1 cellular context compared by ENCODE assay signal in the genomic region with DNA sequence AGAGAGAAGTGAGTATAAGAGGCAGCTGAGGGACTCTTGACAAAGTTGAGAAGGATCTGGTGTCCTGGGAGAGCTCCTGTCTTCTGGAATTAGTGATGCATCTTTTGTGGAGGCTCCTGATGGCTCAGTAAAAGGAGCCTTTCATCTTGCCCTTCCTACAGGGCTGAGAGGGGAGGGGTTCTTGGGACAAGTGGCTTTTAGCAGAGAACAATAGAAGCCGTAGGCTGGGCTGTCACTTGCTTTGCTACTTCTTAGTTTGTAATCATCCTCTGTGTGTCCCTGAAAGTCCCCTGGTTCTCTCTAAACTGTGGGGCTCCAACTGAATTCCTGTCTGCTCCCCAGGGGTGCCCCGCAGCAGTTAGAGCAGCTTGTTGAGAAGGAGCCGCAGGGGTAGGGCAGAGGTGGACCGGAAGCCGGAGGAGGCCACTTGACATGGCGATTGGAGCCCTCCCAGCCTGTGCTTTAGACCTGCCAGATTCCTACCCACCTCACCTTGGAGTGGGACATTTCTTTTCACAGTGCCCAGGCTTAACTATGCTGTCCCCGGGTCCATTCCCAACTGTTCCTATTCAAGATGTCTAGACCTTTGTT.
TF ChIP-seq lines count a peak whose summit lies in the region.

No MANE protein-coding gene starts in this region.

TF ChIP-seq in GM23338, 12 proteins besides CTCF, POLR2A, EP300 and RAD21 (continued from another document):
- TF ChIP-seq ZNF462 (CRISPR knock-in tag; IDR thresholded peaks at IDR 0.05) (no peak), EZH2 (IDR thresholded peaks at IDR 0.05; ENCODE audit: low read depth, unreplicated experiment) (no peak), EZH2phosphoT487 (IDR thresholded peaks at IDR 0.05; ENCODE audit: unreplicated experiment) (no peak), STAT1 (IDR thresholded peaks at IDR 0.05; ENCODE audit: unreplicated experiment) (no peak), JUNB (IDR thresholded peaks at IDR 0.05; ENCODE audit: unreplicated experiment) (no peak), ZNF114 (CRISPR knock-in tag; IDR thresholded peaks at IDR 0.05) (no peak), ZNF331 (CRISPR knock-in tag; IDR thresholded peaks at IDR 0.05; ENCODE audit: low read depth) (no peak), CREB1 (CRISPR knock-in tag; IDR thresholded peaks at IDR 0.05; ENCODE audit: low read depth) (no peak)
- TF ChIP-seq, protein P1, sequence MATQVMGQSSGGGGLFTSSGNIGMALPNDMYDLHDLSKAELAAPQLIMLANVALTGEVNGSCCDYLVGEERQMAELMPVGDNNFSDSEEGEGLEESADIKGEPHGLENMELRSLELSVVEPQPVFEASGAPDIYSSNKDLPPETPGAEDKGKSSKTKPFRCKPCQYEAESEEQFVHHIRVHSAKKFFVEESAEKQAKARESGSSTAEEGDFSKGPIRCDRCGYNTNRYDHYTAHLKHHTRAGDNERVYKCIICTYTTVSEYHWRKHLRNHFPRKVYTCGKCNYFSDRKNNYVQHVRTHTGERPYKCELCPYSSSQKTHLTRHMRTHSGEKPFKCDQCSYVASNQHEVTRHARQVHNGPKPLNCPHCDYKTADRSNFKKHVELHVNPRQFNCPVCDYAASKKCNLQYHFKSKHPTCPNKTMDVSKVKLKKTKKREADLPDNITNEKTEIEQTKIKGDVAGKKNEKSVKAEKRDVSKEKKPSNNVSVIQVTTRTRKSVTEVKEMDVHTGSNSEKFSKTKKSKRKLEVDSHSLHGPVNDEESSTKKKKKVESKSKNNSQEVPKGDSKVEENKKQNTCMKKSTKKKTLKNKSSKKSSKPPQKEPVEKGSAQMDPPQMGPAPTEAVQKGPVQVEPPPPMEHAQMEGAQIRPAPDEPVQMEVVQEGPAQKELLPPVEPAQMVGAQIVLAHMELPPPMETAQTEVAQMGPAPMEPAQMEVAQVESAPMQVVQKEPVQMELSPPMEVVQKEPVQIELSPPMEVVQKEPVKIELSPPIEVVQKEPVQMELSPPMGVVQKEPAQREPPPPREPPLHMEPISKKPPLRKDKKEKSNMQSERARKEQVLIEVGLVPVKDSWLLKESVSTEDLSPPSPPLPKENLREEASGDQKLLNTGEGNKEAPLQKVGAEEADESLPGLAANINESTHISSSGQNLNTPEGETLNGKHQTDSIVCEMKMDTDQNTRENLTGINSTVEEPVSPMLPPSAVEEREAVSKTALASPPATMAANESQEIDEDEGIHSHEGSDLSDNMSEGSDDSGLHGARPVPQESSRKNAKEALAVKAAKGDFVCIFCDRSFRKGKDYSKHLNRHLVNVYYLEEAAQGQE (IDR thresholded peaks at IDR 0.05; ENCODE audit: unreplicated experiment): no peak
TF ChIP-seq in GM23338: peak in this region for 0.
